Comparison of ENCODE assay signal across 1 cellular context in genomic region chr15:32936283-32936918, GRCh38.
TF ChIP-seq lines count a peak whose summit lies in the region.

No MANE protein-coding gene starts in this region.

TF ChIP-seq in K562, 482 proteins besides CTCF, POLR2A, EP300 and RAD21 (continued from another document):
- no peak for TF ChIP-seq ZNF280B (CRISPR knock-in tag; IDR thresholded peaks at IDR 0.05)
- TF ChIP-seq ZBTB17 (CRISPR knock-in tag; IDR thresholded peaks at IDR 0.05) = no peak
- 0 out of 2 replicates have a peak, but pooled peaks have one; percentile 16 for TF ChIP-seq ZBTB26 (CRISPR knock-in tag; IDR thresholded peaks at IDR 0.05)
- no peak for TF ChIP-seq CUX1 (CRISPR knock-in tag; IDR thresholded peaks at IDR 0.05)
- 0 out of 2 replicates have a peak, but pooled peaks have one; percentile 7 for TF ChIP-seq SMC3 (conservative IDR thresholded peaks at IDR 0.05; ENCODE audit: insufficient read depth, low read depth, low read length)
- TF ChIP-seq SMARCB1 (IDR thresholded peaks at IDR 0.05; ENCODE audit: insufficient read length, low read depth) = no peak
- TF ChIP-seq ZNF512 (tag; IDR thresholded peaks at IDR 0.05) = peak; percentile 22; the same call in 1 of the 2 replicates
- no peak for TF ChIP-seq RBM15 (IDR thresholded peaks at IDR 0.05; ENCODE audit: insufficient read depth, low read length)
TF ChIP-seq in K562: peak in this region for 3.
